ENCODE assay signal across 1 cellular context in genomic region chr10:60989400-60989876, GRCh38.
A peak's percentile ranks its signal among the peaks of the same experiment; 100 is the strongest.
TF ChIP-seq lines count a peak whose summit lies in the region.

No MANE protein-coding gene starts in this region.

TF ChIP-seq in K562, 482 proteins besides CTCF, POLR2A, EP300 and RAD21 (continued from another document and continues in another):
- TF ChIP-seq, protein P1, sequence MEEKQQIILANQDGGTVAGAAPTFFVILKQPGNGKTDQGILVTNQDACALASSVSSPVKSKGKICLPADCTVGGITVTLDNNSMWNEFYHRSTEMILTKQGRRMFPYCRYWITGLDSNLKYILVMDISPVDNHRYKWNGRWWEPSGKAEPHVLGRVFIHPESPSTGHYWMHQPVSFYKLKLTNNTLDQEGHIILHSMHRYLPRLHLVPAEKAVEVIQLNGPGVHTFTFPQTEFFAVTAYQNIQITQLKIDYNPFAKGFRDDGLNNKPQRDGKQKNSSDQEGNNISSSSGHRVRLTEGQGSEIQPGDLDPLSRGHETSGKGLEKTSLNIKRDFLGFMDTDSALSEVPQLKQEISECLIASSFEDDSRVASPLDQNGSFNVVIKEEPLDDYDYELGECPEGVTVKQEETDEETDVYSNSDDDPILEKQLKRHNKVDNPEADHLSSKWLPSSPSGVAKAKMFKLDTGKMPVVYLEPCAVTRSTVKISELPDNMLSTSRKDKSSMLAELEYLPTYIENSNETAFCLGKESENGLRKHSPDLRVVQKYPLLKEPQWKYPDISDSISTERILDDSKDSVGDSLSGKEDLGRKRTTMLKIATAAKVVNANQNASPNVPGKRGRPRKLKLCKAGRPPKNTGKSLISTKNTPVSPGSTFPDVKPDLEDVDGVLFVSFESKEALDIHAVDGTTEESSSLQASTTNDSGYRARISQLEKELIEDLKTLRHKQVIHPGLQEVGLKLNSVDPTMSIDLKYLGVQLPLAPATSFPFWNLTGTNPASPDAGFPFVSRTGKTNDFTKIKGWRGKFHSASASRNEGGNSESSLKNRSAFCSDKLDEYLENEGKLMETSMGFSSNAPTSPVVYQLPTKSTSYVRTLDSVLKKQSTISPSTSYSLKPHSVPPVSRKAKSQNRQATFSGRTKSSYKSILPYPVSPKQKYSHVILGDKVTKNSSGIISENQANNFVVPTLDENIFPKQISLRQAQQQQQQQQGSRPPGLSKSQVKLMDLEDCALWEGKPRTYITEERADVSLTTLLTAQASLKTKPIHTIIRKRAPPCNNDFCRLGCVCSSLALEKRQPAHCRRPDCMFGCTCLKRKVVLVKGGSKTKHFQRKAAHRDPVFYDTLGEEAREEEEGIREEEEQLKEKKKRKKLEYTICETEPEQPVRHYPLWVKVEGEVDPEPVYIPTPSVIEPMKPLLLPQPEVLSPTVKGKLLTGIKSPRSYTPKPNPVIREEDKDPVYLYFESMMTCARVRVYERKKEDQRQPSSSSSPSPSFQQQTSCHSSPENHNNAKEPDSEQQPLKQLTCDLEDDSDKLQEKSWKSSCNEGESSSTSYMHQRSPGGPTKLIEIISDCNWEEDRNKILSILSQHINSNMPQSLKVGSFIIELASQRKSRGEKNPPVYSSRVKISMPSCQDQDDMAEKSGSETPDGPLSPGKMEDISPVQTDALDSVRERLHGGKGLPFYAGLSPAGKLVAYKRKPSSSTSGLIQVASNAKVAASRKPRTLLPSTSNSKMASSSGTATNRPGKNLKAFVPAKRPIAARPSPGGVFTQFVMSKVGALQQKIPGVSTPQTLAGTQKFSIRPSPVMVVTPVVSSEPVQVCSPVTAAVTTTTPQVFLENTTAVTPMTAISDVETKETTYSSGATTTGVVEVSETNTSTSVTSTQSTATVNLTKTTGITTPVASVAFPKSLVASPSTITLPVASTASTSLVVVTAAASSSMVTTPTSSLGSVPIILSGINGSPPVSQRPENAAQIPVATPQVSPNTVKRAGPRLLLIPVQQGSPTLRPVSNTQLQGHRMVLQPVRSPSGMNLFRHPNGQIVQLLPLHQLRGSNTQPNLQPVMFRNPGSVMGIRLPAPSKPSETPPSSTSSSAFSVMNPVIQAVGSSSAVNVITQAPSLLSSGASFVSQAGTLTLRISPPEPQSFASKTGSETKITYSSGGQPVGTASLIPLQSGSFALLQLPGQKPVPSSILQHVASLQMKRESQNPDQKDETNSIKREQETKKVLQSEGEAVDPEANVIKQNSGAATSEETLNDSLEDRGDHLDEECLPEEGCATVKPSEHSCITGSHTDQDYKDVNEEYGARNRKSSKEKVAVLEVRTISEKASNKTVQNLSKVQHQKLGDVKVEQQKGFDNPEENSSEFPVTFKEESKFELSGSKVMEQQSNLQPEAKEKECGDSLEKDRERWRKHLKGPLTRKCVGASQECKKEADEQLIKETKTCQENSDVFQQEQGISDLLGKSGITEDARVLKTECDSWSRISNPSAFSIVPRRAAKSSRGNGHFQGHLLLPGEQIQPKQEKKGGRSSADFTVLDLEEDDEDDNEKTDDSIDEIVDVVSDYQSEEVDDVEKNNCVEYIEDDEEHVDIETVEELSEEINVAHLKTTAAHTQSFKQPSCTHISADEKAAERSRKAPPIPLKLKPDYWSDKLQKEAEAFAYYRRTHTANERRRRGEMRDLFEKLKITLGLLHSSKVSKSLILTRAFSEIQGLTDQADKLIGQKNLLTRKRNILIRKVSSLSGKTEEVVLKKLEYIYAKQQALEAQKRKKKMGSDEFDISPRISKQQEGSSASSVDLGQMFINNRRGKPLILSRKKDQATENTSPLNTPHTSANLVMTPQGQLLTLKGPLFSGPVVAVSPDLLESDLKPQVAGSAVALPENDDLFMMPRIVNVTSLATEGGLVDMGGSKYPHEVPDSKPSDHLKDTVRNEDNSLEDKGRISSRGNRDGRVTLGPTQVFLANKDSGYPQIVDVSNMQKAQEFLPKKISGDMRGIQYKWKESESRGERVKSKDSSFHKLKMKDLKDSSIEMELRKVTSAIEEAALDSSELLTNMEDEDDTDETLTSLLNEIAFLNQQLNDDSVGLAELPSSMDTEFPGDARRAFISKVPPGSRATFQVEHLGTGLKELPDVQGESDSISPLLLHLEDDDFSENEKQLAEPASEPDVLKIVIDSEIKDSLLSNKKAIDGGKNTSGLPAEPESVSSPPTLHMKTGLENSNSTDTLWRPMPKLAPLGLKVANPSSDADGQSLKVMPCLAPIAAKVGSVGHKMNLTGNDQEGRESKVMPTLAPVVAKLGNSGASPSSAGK (IDR thresholded peaks at IDR 0.05) = no peak
- TF ChIP-seq RUNX1 (IDR thresholded peaks at IDR 0.05; ENCODE audit: low read depth) = no peak
- TF ChIP-seq ARID4B (CRISPR knock-in tag; IDR thresholded peaks at IDR 0.05) = no peak
- no peak for TF ChIP-seq SAP30 (IDR thresholded peaks at IDR 0.05; ENCODE audit: borderline replicate concordance, insufficient read depth, low read depth, low read length, poor library complexity, severe bottlenecking)
- no peak for TF ChIP-seq TBL1XR1 (IDR thresholded peaks at IDR 0.05; ENCODE audit: low read length in 2 of 2)
- TF ChIP-seq HMG20B (CRISPR knock-in tag; IDR thresholded peaks at IDR 0.05) = no peak
- no peak for TF ChIP-seq L3MBTL2 (IDR thresholded peaks at IDR 0.05)
- TF ChIP-seq PHF21A (IDR thresholded peaks at IDR 0.05; ENCODE audit: borderline replicate concordance, low read depth) = no peak
- TF ChIP-seq ARNT (IDR thresholded peaks at IDR 0.05) = no peak
- TF ChIP-seq ZNF449 (CRISPR knock-in tag; IDR thresholded peaks at IDR 0.05) = no peak
- no peak for TF ChIP-seq MIER1 (IDR thresholded peaks at IDR 0.05; ENCODE audit: low read depth)
- TF ChIP-seq, protein P2, sequence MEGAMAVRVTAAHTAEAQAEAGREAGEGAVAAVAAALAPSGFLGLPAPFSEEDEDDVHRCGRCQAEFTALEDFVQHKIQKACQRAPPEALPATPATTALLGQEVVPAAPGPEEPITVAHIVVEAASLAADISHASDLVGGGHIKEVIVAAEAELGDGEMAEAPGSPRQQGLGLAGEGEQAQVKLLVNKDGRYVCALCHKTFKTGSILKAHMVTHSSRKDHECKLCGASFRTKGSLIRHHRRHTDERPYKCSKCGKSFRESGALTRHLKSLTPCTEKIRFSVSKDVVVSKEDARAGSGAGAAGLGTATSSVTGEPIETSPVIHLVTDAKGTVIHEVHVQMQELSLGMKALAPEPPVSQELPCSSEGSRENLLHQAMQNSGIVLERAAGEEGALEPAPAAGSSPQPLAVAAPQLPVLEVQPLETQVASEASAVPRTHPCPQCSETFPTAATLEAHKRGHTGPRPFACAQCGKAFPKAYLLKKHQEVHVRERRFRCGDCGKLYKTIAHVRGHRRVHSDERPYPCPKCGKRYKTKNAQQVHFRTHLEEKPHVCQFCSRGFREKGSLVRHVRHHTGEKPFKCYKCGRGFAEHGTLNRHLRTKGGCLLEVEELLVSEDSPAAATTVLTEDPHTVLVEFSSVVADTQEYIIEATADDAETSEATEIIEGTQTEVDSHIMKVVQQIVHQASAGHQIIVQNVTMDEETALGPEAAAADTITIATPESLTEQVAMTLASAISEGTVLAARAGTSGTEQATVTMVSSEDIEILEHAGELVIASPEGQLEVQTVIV (CRISPR knock-in tag; IDR thresholded peaks at IDR 0.05; ENCODE audit: borderline replicate concordance) = no peak
- TF ChIP-seq E2F3 (CRISPR knock-in tag; IDR thresholded peaks at IDR 0.05) = no peak
- no peak for TF ChIP-seq ZFP36 (IDR thresholded peaks at IDR 0.05; ENCODE audit: low read depth, low read length, partially characterized antibody)
- no peak for TF ChIP-seq ZNF184 (CRISPR knock-in tag; IDR thresholded peaks at IDR 0.05)
- TF ChIP-seq, protein P3, sequence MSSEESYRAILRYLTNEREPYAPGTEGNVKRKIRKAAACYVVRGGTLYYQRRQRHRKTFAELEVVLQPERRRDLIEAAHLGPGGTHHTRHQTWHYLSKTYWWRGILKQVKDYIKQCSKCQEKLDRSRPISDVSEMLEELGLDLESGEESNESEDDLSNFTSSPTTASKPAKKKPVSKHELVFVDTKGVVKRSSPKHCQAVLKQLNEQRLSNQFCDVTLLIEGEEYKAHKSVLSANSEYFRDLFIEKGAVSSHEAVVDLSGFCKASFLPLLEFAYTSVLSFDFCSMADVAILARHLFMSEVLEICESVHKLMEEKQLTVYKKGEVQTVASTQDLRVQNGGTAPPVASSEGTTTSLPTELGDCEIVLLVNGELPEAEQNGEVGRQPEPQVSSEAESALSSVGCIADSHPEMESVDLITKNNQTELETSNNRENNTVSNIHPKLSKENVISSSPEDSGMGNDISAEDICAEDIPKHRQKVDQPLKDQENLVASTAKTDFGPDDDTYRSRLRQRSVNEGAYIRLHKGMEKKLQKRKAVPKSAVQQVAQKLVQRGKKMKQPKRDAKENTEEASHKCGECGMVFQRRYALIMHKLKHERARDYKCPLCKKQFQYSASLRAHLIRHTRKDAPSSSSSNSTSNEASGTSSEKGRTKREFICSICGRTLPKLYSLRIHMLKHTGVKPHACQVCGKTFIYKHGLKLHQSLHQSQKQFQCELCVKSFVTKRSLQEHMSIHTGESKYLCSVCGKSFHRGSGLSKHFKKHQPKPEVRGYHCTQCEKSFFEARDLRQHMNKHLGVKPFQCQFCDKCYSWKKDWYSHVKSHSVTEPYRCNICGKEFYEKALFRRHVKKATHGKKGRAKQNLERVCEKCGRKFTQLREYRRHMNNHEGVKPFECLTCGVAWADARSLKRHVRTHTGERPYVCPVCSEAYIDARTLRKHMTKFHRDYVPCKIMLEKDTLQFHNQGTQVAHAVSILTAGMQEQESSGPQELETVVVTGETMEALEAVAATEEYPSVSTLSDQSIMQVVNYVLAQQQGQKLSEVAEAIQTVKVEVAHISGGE (CRISPR knock-in tag; IDR thresholded peaks at IDR 0.05) = no peak
- TF ChIP-seq ZBTB12 (CRISPR knock-in tag; IDR thresholded peaks at IDR 0.05) = no peak
- TF ChIP-seq RFX5 (IDR thresholded peaks at IDR 0.05; ENCODE audit: low read depth, low read length) = no peak
- TF ChIP-seq PRMT5 (CRISPR knock-in tag; IDR thresholded peaks at IDR 0.05) = no peak
- TF ChIP-seq, protein P4, sequence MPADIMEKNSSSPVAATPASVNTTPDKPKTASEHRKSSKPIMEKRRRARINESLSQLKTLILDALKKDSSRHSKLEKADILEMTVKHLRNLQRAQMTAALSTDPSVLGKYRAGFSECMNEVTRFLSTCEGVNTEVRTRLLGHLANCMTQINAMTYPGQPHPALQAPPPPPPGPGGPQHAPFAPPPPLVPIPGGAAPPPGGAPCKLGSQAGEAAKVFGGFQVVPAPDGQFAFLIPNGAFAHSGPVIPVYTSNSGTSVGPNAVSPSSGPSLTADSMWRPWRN (IDR thresholded peaks at IDR 0.05; ENCODE audit: low read depth) = peak; percentile 73
- no peak for TF ChIP-seq SIRT6 (IDR thresholded peaks at IDR 0.05; ENCODE audit: low read depth, low read length)
- TF ChIP-seq ZFP30 (CRISPR knock-in tag; IDR thresholded peaks at IDR 0.05; ENCODE audit: borderline replicate concordance) = no peak
- no peak for TF ChIP-seq ZNF551 (CRISPR knock-in tag; IDR thresholded peaks at IDR 0.05)
- no peak for TF ChIP-seq ZNF165 (CRISPR knock-in tag; IDR thresholded peaks at IDR 0.05; ENCODE audit: borderline replicate concordance)
- peak; percentile 83 for TF ChIP-seq ZEB2 (IDR thresholded peaks at IDR 0.05)
- TF ChIP-seq, protein P5, sequence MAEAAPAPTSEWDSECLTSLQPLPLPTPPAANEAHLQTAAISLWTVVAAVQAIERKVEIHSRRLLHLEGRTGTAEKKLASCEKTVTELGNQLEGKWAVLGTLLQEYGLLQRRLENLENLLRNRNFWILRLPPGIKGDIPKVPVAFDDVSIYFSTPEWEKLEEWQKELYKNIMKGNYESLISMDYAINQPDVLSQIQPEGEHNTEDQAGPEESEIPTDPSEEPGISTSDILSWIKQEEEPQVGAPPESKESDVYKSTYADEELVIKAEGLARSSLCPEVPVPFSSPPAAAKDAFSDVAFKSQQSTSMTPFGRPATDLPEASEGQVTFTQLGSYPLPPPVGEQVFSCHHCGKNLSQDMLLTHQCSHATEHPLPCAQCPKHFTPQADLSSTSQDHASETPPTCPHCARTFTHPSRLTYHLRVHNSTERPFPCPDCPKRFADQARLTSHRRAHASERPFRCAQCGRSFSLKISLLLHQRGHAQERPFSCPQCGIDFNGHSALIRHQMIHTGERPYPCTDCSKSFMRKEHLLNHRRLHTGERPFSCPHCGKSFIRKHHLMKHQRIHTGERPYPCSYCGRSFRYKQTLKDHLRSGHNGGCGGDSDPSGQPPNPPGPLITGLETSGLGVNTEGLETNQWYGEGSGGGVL (CRISPR knock-in tag; IDR thresholded peaks at IDR 0.05) = no peak
- TF ChIP-seq ZZZ3 (IDR thresholded peaks at IDR 0.05) = peak; percentile 98
